Comparison of ENCODE assay signal across 8 cellular contexts in the genomic region with DNA sequence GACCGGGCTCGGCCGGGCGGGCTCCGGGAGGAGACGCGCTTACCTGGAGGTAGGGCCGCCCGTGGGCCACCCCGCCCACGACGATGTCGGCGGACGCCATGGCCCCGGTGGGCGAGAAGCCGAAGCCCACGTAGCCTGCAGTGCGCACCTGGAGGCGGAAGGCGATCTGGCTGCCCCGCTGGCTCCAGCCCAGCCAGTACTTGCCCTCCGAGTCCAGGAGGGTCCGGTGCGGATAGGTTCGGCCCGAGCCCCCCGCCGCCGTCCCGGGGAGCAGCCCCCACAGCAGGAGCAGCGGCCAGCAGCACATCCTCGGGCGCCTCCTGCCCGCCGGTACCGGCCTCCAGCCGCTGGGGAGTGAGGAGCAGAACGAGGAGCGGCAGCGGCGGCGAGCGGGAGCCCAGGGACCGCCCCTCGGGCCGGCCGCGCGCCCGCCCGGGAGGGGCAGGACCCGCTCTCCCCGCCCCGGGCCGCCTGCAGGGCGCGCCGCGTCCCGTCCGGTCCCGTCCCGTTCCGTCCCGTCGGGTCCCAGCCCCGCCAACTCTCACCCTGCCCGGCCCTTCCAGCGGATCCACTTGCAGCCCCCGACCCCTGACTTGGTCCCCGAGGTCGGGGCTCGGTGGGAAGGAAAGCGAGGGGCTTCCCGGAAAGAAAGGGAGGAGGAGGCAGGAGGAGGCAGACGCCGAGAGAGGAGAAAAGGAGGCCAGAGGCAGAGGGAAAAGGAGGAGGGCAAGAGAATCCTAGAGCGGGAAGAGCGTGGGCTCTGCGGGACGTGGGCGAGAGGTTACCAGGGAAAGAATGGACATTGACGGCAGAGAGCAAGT. TPM values are rescaled to one million over a fixed set of nuclear protein-coding genes. Genes with fewer than 3 reads are reported as not detected.
DNase-seq lines count a peak whose midpoint lies in the region; ATAC-seq and TF ChIP-seq lines count a peak whose summit lies in the region.

Gene MOXD1 (minus strand): TSS at position 356 of the 821 bp plus-strand sequence. CDS start 49 bp downstream, at position 307.

- WGBS in trophoblast cell (ENCODE audit: extremely low coverage, insufficient coverage, insufficient read length), result no CpG with 5 or more reads among the region's 85 CpGs

- H2BK12ac ChIP-seq in trophoblast cell (ENCODE audit: low read length), result no peak within 1 kb of the TSS

- H3K4me1 ChIP-seq in trophoblast cell (ENCODE audit: control insufficient read depth in 1 of 2, insufficient read depth in 2 of 2, low read length in 2 of 2), result peaks cover 0 to 12% of the 10 kb centered on the region in 2 experiments

- H3K27me3 ChIP-seq in BJ (ENCODE audit: control insufficient read depth, insufficient read depth, low read length) (peaks cover 1% of the 10 kb centered on the region; the same call in 1 of the 2 replicates), trophoblast cell (ENCODE audit: insufficient read depth, low read length) (peaks cover 26% of the 10 kb centered on the region)

- H4K91ac ChIP-seq in trophoblast cell (ENCODE audit: low read depth, low read length), result no peak within 1 kb of the TSS

- intact Hi-C loops in cardiac septum (cut with DNase I), result no loop called here

- peaks cover 83% of the 10 kb centered on the region for H3K27me3 Mint-ChIP-seq in activated T-cell treated with anti-CD3 and anti-CD28 coated beads, Interleukin-2, amount 50 U/mL, for 72 hours (ENCODE audit: low read depth)

- H3K4me2 ChIP-seq in trophoblast cell (ENCODE audit: low read length), result peak within 1 kb of the TSS; percentile 84

- H3K4me3 ChIP-seq in BJ (ENCODE audit: low read depth, low read length), result peak within 1 kb of the TSS; percentile 95
- peak within 1 kb of the TSS; percentile 75 for H3K4me3 ChIP-seq in trophoblast cell (ENCODE audit: low read depth, low read length)

- H3K9ac ChIP-seq in trophoblast cell (ENCODE audit: low read length), result no peak within 1 kb of the TSS

- H3K27ac ChIP-seq in trophoblast cell (ENCODE audit: low read depth, low read length), result no peak within 1 kb of the TSS

- peak; percentile 59 for ATAC-seq in GM19351 (IDR thresholded peaks at IDR 0.05; ENCODE audit: unreplicated experiment)
- peak; percentile 67 for ATAC-seq in HG03432 (IDR thresholded peaks at IDR 0.05; ENCODE audit: unreplicated experiment)
- peak; percentile 39 to 51 for ATAC-seq in activated T-cell treated with anti-CD3 and anti-CD28 coated beads, Interleukin-2, amount 50 U/mL, for 72 hours (replicated peaks in 1 of 2)

- H4K8ac ChIP-seq in trophoblast cell (ENCODE audit: low read depth, low read length), result peak within 1 kb of the TSS; percentile 45

- H2AK5ac ChIP-seq in trophoblast cell (ENCODE audit: low read length), result no peak within 1 kb of the TSS

- no peak within 1 kb of the TSS for H3K14ac ChIP-seq in trophoblast cell (ENCODE audit: low read length)

- H4K12ac ChIP-seq in trophoblast cell (ENCODE audit: low read depth, low read length), result no peak within 1 kb of the TSS

- no peak for TF ChIP-seq CTCF in BJ (IDR thresholded peaks at IDR 0.05; ENCODE audit: insufficient read depth, low read depth, low read length)

- no peak within 1 kb of the TSS for H2BK5ac ChIP-seq in trophoblast cell (ENCODE audit: low read depth, low read length, poor library complexity)

- DNase-seq in BJ (ENCODE audit: low read depth) (no peak), cardiac septum (ENCODE audit: low spot score) (peak; percentile 73), trophoblast cell (peak; percentile 19 to 54), pons (ENCODE audit: low spot score) (no peak)
- no peak for DNase-seq in activated T-cell treated with anti-CD3 and anti-CD28 coated beads, Interleukin-2, amount 50 U/mL, for 72 hours
- no peak for DNase-seq in central memory CD4-positive, alpha-beta T cell

- H3K9me3 ChIP-seq in trophoblast cell (ENCODE audit: insufficient read depth, low read depth, low read length), result no peaks in the 10 kb centered on the region

- H2BK120ac ChIP-seq in trophoblast cell (ENCODE audit: insufficient read depth, low read length, poor library complexity), result no peak within 1 kb of the TSS

- no peaks in the 10 kb centered on the region for H3K79me1 ChIP-seq in trophoblast cell (ENCODE audit: low read length)

- H3K27ac Mint-ChIP-seq in activated T-cell treated with anti-CD3 and anti-CD28 coated beads, Interleukin-2, amount 50 U/mL, for 72 hours, result no peak within 1 kb of the TSS

- no peaks in the 10 kb centered on the region for H3K36me3 Mint-ChIP-seq in activated T-cell treated with anti-CD3 and anti-CD28 coated beads, Interleukin-2, amount 50 U/mL, for 72 hours (ENCODE audit: insufficient read depth in 2 of 2)

- CTCF ChIA-PET in BJ (lab: Yijun Ruan, JAX), result interaction anchor here (1.3 kb wide), 1 partner anchor 121 kb away, joined by 3 read pairs; no protein-coding TSS in a partner anchor

- H3K36me3 ChIP-seq in BJ (ENCODE audit: control insufficient read depth, insufficient read depth, low read length) (no peaks in the 10 kb centered on the region), trophoblast cell (ENCODE audit: control insufficient read depth in 1 of 2, insufficient read depth in 2 of 2, low read length in 2 of 2) (no peaks in the 10 kb centered on the region)

- H3K4me3 Mint-ChIP-seq in activated T-cell treated with anti-CD3 and anti-CD28 coated beads, Interleukin-2, amount 50 U/mL, for 72 hours, result peak within 1 kb of the TSS; percentile 64 to 66

- no peak within 1 kb of the TSS for H3K4ac ChIP-seq in trophoblast cell (ENCODE audit: low read depth, low read length)

- peaks cover 16% of the 10 kb centered on the region for H3K4me1 Mint-ChIP-seq in activated T-cell treated with anti-CD3 and anti-CD28 coated beads, Interleukin-2, amount 50 U/mL, for 72 hours (ENCODE audit: low read depth)

- H3K23ac ChIP-seq in trophoblast cell (ENCODE audit: low read length), result no peak within 1 kb of the TSS

- no peak within 1 kb of the TSS for H3K18ac ChIP-seq in trophoblast cell (ENCODE audit: low read length)

- no peaks in the 10 kb centered on the region for H3K9me3 Mint-ChIP-seq in activated T-cell treated with anti-CD3 and anti-CD28 coated beads, Interleukin-2, amount 50 U/mL, for 72 hours

- H3K79me2 ChIP-seq in trophoblast cell (ENCODE audit: control insufficient read depth, insufficient read depth, low read length, poor library complexity), result no peaks in the 10 kb centered on the region

- H2AFZ ChIP-seq in trophoblast cell (ENCODE audit: insufficient read depth, low read length, poor library complexity), result peak within 1 kb of the TSS; percentile 88

- POLR2A ChIA-PET in BJ (lab: Charles Lee), result no interaction called here

RNA-seq across cellular contexts. Expression of gene MOXD1, which starts in this region (rescaled TPM):
- polyA plus RNA-seq in BJ (2011; rRNA removed), result 71.3 and 121 TPM in 2 replicates
- polyA minus RNA-seq in BJ (2011; rRNA and poly(A)+ RNA removed), result 22.3 and 22.8 TPM in 2 replicates
- not detected for total RNA-seq in activated T-cell treated with anti-CD3 and anti-CD28 coated beads, Interleukin-2, amount 50 U/mL, for 72 hours
- 1.6 TPM for total RNA-seq in cardiac septum
- 0.78 and 0.82 TPM in 2 replicates for polyA plus RNA-seq in trophoblast cell (2013)

Comparison
In these comparisons a context has a peak if more than half of its experiments do, and no peak if none do; other contexts are left out.
1. Peak in ATAC-seq in activated T-cell treated with anti-CD3 and anti-CD28 coated beads, Interleukin-2, amount 50 U/mL, for 72 hours; RNA of the gene not detected or under 1 TPM.
2. DNase-seq: peak in cardiac septum (single experiment) and trophoblast cell (2 of 2); none in BJ (single experiment), activated T-cell treated with anti-CD3 and anti-CD28 coated beads, Interleukin-2, amount 50 U/mL, for 72 hours (0 of 2), central memory CD4-positive, alpha-beta T cell (single experiment) and pons (single experiment).
3. Peak in every context shown above with its lines, with median percentiles within 50 percentile points of each other: ATAC-seq.